In the genomic region with DNA sequence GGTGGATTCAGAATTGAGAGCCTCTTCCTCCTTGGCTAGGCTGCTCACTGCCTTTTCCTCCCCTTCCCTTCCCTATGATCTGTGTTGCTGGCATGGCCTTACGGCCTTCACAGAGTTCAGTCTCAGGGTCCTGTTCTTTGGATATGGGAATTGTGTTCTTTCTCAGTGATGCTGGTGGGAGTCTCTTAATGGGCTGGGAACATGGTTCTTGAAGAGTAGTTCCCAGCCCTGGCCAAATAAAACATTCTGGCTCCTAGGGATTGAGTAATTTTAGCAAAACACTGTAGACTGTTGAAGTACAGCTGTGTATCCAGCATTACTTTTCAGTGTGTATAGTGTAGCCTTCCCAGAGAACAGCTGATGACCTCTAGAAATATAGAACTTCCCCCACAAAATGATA, we compare ENCODE assay signal across 28 cellular contexts. TPM values are rescaled to one million over a fixed set of nuclear protein-coding genes. Genes with fewer than 3 reads are reported as not detected.
A peak's percentile ranks its signal among the peaks of the same experiment; 100 is the strongest.
DNase-seq lines count a peak whose midpoint lies in the region; ATAC-seq, FAIRE-seq and TF ChIP-seq lines count a peak whose summit lies in the region.
"Had no signal": no experiment of that assay in that cellular context is flagged by ENCODE, and none has a peak within 500 bp of the region (broad histone marks: within the 10 kb centered on the region; RNA-seq: fewer than 3 reads in every experiment).

No MANE protein-coding gene starts in this region.

- H3K27me3 ChIP-seq in IMR-90 (ENCODE audit: control insufficient read depth, insufficient read depth, low read length) (no peaks in the 10 kb centered on the region), left ventricle myocardium inferior (ENCODE audit: low read depth) (no peaks in the 10 kb centered on the region), small intestine (ENCODE audit: control insufficient read depth in 2 of 2, insufficient read depth in 2 of 2, low read length in 2 of 2) (no peaks in the 10 kb centered on the region), SK-N-SH (ENCODE audit: insufficient read depth) (no peaks in the 10 kb centered on the region)
- H3K27me3 ChIP-seq: BE2C, brain microvascular endothelial cell, right lobe of liver had no signal

- H3K56ac ChIP-seq in IMR-90 (ENCODE audit: extremely low read depth, insufficient read depth, low read length), result no peak overlapping the region

- peak overlapping the region; percentile 4; the same call in 1 of the 2 replicates for H3K27ac ChIP-seq in IMR-90 (ENCODE audit: insufficient read depth, low read length)
- peak overlapping the region; percentile 76 to 84 for H3K27ac ChIP-seq in coronary artery
- H3K27ac ChIP-seq in left ventricle myocardium inferior (replicated peaks), result peak overlapping the region; percentile 72
- H3K27ac ChIP-seq in small intestine (ENCODE audit: low read depth in 1 of 2, low read length in 1 of 2), result peak overlapping the region; percentile 3 to 11
- no peak overlapping the region for H3K27ac ChIP-seq in SK-N-SH (ENCODE audit: low read depth in 2 of 2, low read length in 1 of 2)
- H3K27ac ChIP-seq: brain microvascular endothelial cell, right lobe of liver, WERI-Rb-1 had no signal

- intact Hi-C loops in IMR-90 (cut with micrococcal nuclease), result no loop called here
- intact Hi-C loops in left ventricle myocardium inferior (cut with micrococcal nuclease), result no loop called here

- POLR2A ChIA-PET in IMR-90 (lab: Charles Lee; ENCODE audit: unreplicated experiment), result no interaction called here
- POLR2A ChIA-PET in SK-N-SH (lab: Yijun Ruan, JAX), result no interaction called here

- H3K9me2 ChIP-seq in SK-N-SH, result no peaks in the 10 kb centered on the region

- peaks cover 2% of the 10 kb centered on the region; the same call in 1 of the 2 replicates for H3K4me1 ChIP-seq in IMR-90 (ENCODE audit: control insufficient read depth, insufficient read depth, low read length)
- H3K4me1 ChIP-seq in left ventricle myocardium inferior, result peaks cover 10% of the 10 kb centered on the region
- no peaks in the 10 kb centered on the region for H3K4me1 ChIP-seq in small intestine (ENCODE audit: control insufficient read depth in 2 of 2, insufficient read depth in 1 of 2, low read depth in 1 of 2, low read length in 1 of 2)
- H3K4me1 ChIP-seq in SK-N-SH (ENCODE audit: control insufficient read depth in 1 of 2, insufficient read depth in 2 of 2, low read depth in 1 of 2, low read length in 1 of 2), result no peaks in the 10 kb centered on the region
- H3K4me1 ChIP-seq: BE2C, right lobe of liver had no signal

- H3K14ac ChIP-seq in IMR-90 (replicated peaks; ENCODE audit: low read depth, low read length), result no peak overlapping the region

- H3K4ac ChIP-seq in IMR-90 (ENCODE audit: low read depth, low read length), result no peak overlapping the region

- no peak for TF ChIP-seq RAD21 in IMR-90 (IDR thresholded peaks at IDR 0.05; ENCODE audit: low read length)
- TF ChIP-seq RAD21 in SK-N-SH (IDR thresholded peaks at IDR 0.05; ENCODE audit: low read length), result no peak

- peaks cover 0 to 4% of the 10 kb centered on the region in 2 donors for H3K9me3 Mint-ChIP-seq in stimulated activated naive B cell treated with anti-CD40 and anti-IgM and Interleukin-4, amounts not matched to agents 10 μg/mL and 1 μg/mL and 100 μg/mL, for 72 hours
- H3K9me3 Mint-ChIP-seq: stimulated activated memory B cell treated with anti-CD40 and anti-IgM and Interleukin-4, amounts not matched to agents 10 μg/mL and 1 μg/mL and 100 μg/mL, for 72 hours had no signal

- H2AFZ ChIP-seq in IMR-90 (replicated peaks; ENCODE audit: low read length, poor library complexity) (no peak overlapping the region), SK-N-SH (ENCODE audit: low read depth) (no peak overlapping the region)

- H3K36me3 ChIP-seq in IMR-90 (ENCODE audit: control insufficient read depth, insufficient read depth, low read length) (no peaks in the 10 kb centered on the region), left ventricle myocardium inferior (no peaks in the 10 kb centered on the region), small intestine (ENCODE audit: control insufficient read depth in 2 of 2, insufficient read depth in 2 of 2, low read length in 2 of 2) (no peaks in the 10 kb centered on the region), SK-N-SH (replicated peaks in 1 of 2; ENCODE audit: control insufficient read depth in 1 of 2, insufficient read depth in 2 of 2, low read length in 1 of 2) (no peaks in the 10 kb centered on the region)
- H3K36me3 ChIP-seq: BE2C, brain microvascular endothelial cell, right lobe of liver had no signal

- no peaks in the 10 kb centered on the region for H3K9me1 ChIP-seq in IMR-90 (ENCODE audit: insufficient read depth, low read length)

- no peaks in the 10 kb centered on the region for H3K79me1 ChIP-seq in IMR-90 (ENCODE audit: low read depth in 1 of 2, low read length in 2 of 2)

- no peaks in the 10 kb centered on the region for H3F3A ChIP-seq in SK-N-SH (replicated peaks; ENCODE audit: insufficient read depth)

- H3K9ac ChIP-seq in IMR-90 (ENCODE audit: low read depth, low read length) (no peak overlapping the region), SK-N-SH (no peak overlapping the region)

- no peak overlapping the region for H2BK120ac ChIP-seq in IMR-90 (ENCODE audit: low read depth, low read length)

- no peak overlapping the region for H2AK5ac ChIP-seq in IMR-90 (ENCODE audit: low read depth, low read length)

- H2AK9ac ChIP-seq in IMR-90 (replicated peaks; ENCODE audit: low read depth, low read length, poor library complexity), result no peak overlapping the region

- TF ChIP-seq POLR2A in IMR-90 (IDR thresholded peaks at IDR 0.05; ENCODE audit: low read depth, low read length), result no peak

- no peak overlapping the region for H4K5ac ChIP-seq in IMR-90 (ENCODE audit: low read depth, low read length)

- H4K91ac ChIP-seq in IMR-90 (ENCODE audit: insufficient read depth, low read depth, low read length), result no peak overlapping the region

- H2BK5ac ChIP-seq in IMR-90 (ENCODE audit: low read depth, low read length, poor library complexity, severe bottlenecking), result no peak overlapping the region

- no peak overlapping the region for H2BK20ac ChIP-seq in IMR-90 (ENCODE audit: low read depth, low read length)

- no peaks in the 10 kb centered on the region for H3K79me2 ChIP-seq in SK-N-SH (ENCODE audit: insufficient read depth)

- H4K20me1 ChIP-seq in IMR-90 (ENCODE audit: insufficient read depth, low read length), result no peaks in the 10 kb centered on the region
- no peaks in the 10 kb centered on the region for H4K20me1 ChIP-seq in SK-N-SH (ENCODE audit: insufficient read depth)

- H3K27me3 Mint-ChIP-seq in stimulated activated naive B cell treated with anti-CD40 and anti-IgM and Interleukin-4, amounts not matched to agents 10 μg/mL and 1 μg/mL and 100 μg/mL, for 72 hours, result no peaks in the 10 kb centered on the region
- H3K27me3 Mint-ChIP-seq: stimulated activated memory B cell treated with anti-CD40 and anti-IgM and Interleukin-4, amounts not matched to agents 10 μg/mL and 1 μg/mL and 100 μg/mL, for 72 hours had no signal

- no peak overlapping the region; the same call in 1 of the 2 replicates for H3K18ac ChIP-seq in IMR-90 (ENCODE audit: low read depth, low read length)

- H3K4me3 ChIP-seq in IMR-90 (ENCODE audit: insufficient read depth, low read depth, low read length) (no peak overlapping the region), coronary artery (no peak overlapping the region), left ventricle myocardium inferior (no peak overlapping the region), small intestine (ENCODE audit: low read depth in 1 of 2, low read length in 2 of 2) (no peak overlapping the region), SK-N-SH (ENCODE audit: low read depth in 2 of 2, low read length in 1 of 2) (no peak overlapping the region)
- H3K4me3 ChIP-seq: right lobe of liver had no signal

- H2BK15ac ChIP-seq in IMR-90 (ENCODE audit: low read depth, low read length), result no peak overlapping the region

- no peak overlapping the region for H3K23ac ChIP-seq in IMR-90 (ENCODE audit: low read depth, low read length)

- DNase-seq in IMR-90, result peak; percentile 38
- DNase-seq in coronary artery (ENCODE audit: low spot score), result no peak
- DNase-seq in left ventricle myocardium inferior, result peak; percentile 21
- DNase-seq in small intestine, result no peak
- DNase-seq in HCEC 1CT, result no peak
- DNase-seq in SK-N-SH, result no peak
- no peak for DNase-seq in stimulated activated naive B cell treated with anti-CD40 and anti-IgM and Interleukin-4, amounts not matched to agents 10 μg/mL and 1 μg/mL and 100 μg/mL, for 72 hours
- DNase-seq: activated CD8-positive, alpha-beta memory T cell treated with anti-CD3 and anti-CD28 coated beads, Interleukin-2, amount 50 U/mL, for 4 hours; activated effector memory CD4-positive, alpha-beta T cell treated with anti-CD3 and anti-CD28 coated beads, Interleukin-2, amount 50 U/mL, for 16 hours; BE2C; brain microvascular endothelial cell; COR-L47; dermis blood vessel endothelial cell; DND-41; KG1; mammary epithelial cell; NCI-H146; NCI-H526 treated with DMSO at 0.1 percent for 48 hours; nucleus accumbens; right lobe of liver; RPMI8226; stimulated activated CD4-positive, alpha-beta T cell treated with anti-CD3 and anti-CD28 coated beads, Interleukin-1b, Interleukin-23, amount 100 ng/mL, for 48 hours; trophoblast cell; WERI-Rb-1 had no signal

- H3K4me2 ChIP-seq in IMR-90 (ENCODE audit: low read depth, low read length) (no peak overlapping the region), SK-N-SH (no peak overlapping the region)

- dilution Hi-C loops in IMR-90 (cut with HindIII; ENCODE audit: low sequenced_read_pairs, unreplicated experiment), result no loop called here

- CTCF ChIA-PET in IMR-90 (lab: Yijun Ruan, JAX) (no interaction called here), SK-N-SH (lab: Yijun Ruan, JAX) (interaction anchor here (0.8 to 1.0 kb wide), 2 partner anchors 15 to 53 kb away, joined by 3 read pairs; no protein-coding TSS in a partner anchor)

- H3K4me3 Mint-ChIP-seq in stimulated activated naive B cell treated with anti-CD40 and anti-IgM and Interleukin-4, amounts not matched to agents 10 μg/mL and 1 μg/mL and 100 μg/mL, for 72 hours, result no peak overlapping the region
- H3K4me3 Mint-ChIP-seq: stimulated activated memory B cell treated with anti-CD40 and anti-IgM and Interleukin-4, amounts not matched to agents 10 μg/mL and 1 μg/mL and 100 μg/mL, for 72 hours had no signal

- no peak for FAIRE-seq in small intestine (lab: Jason Lieb, UNC)
- FAIRE-seq: GM12891, keratinocyte had no signal

- no peak for TF ChIP-seq EP300 in SK-N-SH (IDR thresholded peaks at IDR 0.05; ENCODE audit: borderline replicate concordance in 1 of 2, low read depth in 1 of 2, low read length in 1 of 2)

- WGBS in IMR-90 (ENCODE audit: extremely low coverage in 2 of 2, insufficient read length in 1 of 2), 2 experiments, result no CpG with 5 or more reads among the region's 1 CpG
- WGBS in small intestine, 3 donors, result 57 to 100% (median 88%) methylated on average over 1 of the region's 1 CpG
- WGBS in SK-N-SH (ENCODE audit: low lambda C conversion rate), result 100% methylated on average over 1 of the region's 1 CpG

- ATAC-seq in IMR-90 (ENCODE audit: low read depth) (peak; percentile 56), GM18498 (IDR thresholded peaks at IDR 0.05; ENCODE audit: unreplicated experiment) (no peak)
- no peak for ATAC-seq in stimulated activated naive B cell treated with anti-CD40 and anti-IgM and Interleukin-4, amounts not matched to agents 10 μg/mL and 1 μg/mL and 100 μg/mL, for 72 hours (replicated peaks)
- ATAC-seq: right lobe of liver; stimulated activated memory B cell treated with anti-CD40 and anti-IgM and Interleukin-4, amounts not matched to agents 10 μg/mL and 1 μg/mL and 100 μg/mL, for 72 hours had no signal

- no peak overlapping the region for H3K27ac Mint-ChIP-seq in stimulated activated naive B cell treated with anti-CD40 and anti-IgM and Interleukin-4, amounts not matched to agents 10 μg/mL and 1 μg/mL and 100 μg/mL, for 72 hours
- H3K27ac Mint-ChIP-seq: stimulated activated memory B cell treated with anti-CD40 and anti-IgM and Interleukin-4, amounts not matched to agents 10 μg/mL and 1 μg/mL and 100 μg/mL, for 72 hours had no signal

- TF ChIP-seq CTCF in IMR-90 (conservative IDR thresholded peaks at IDR 0.05; ENCODE audit: low read depth, low read length), result no peak
- no peak for TF ChIP-seq CTCF in coronary artery (IDR thresholded peaks at IDR 0.05)
- no peak for TF ChIP-seq CTCF in left ventricle myocardium inferior (IDR thresholded peaks at IDR 0.05; ENCODE audit: borderline replicate concordance)
- no peak for TF ChIP-seq CTCF in SK-N-SH (IDR thresholded peaks at IDR 0.05)

- no TSS peak for BruUV-seq in IMR-90 (replicated peaks; lab: Mats Ljungman, UMichigan)

- no peak overlapping the region for H4K8ac ChIP-seq in IMR-90 (ENCODE audit: low read depth in 2 of 2, low read length in 2 of 2)

- H3K36me3 Mint-ChIP-seq in stimulated activated naive B cell treated with anti-CD40 and anti-IgM and Interleukin-4, amounts not matched to agents 10 μg/mL and 1 μg/mL and 100 μg/mL, for 72 hours, result peaks cover 11 to 31% of the 10 kb centered on the region in 2 donors

- in situ Hi-C loops in IMR-90 (cut with MboI; ENCODE audit: low sequenced_read_pairs), result no loop called here

- no peaks in the 10 kb centered on the region for H3K9me3 ChIP-seq in IMR-90 (ENCODE audit: control insufficient read depth, insufficient read depth, low read length)
- H3K9me3 ChIP-seq in left ventricle myocardium inferior (replicated peaks), result peaks cover 1% of the 10 kb centered on the region
- H3K9me3 ChIP-seq in small intestine (ENCODE audit: control insufficient read depth, low read depth), result no peaks in the 10 kb centered on the region
- H3K9me3 ChIP-seq in SK-N-SH, result no peaks in the 10 kb centered on the region
- H3K9me3 ChIP-seq: BE2C, right lobe of liver had no signal

- no peaks in the 10 kb centered on the region for H3K4me1 Mint-ChIP-seq in stimulated activated naive B cell treated with anti-CD40 and anti-IgM and Interleukin-4, amounts not matched to agents 10 μg/mL and 1 μg/mL and 100 μg/mL, for 72 hours
- H3K4me1 Mint-ChIP-seq: stimulated activated memory B cell treated with anti-CD40 and anti-IgM and Interleukin-4, amounts not matched to agents 10 μg/mL and 1 μg/mL and 100 μg/mL, for 72 hours had no signal

RNA-seq across cellular contexts. Expression of a gene that starts 22.6 kb away (rescaled TPM):
- total RNA-seq in IMR-90 (2012; rRNA removed), result 19.9 and 21.1 TPM in 2 replicates
- polyA plus RNA-seq in IMR-90 (2012; rRNA removed), result 11.5 and 14.7 TPM in 2 replicates
- polyA plus RNA-seq in IMR-90 (2012; cell fraction: cytosol; rRNA removed), result 2.5 and 4.3 TPM in 2 replicates
- 1.4 and 10.5 TPM in 2 replicates for polyA plus RNA-seq in IMR-90 (2012; cell fraction: nucleus; rRNA removed; ENCODE audit: low replicate concordance)
- 84.9 TPM for total RNA-seq in left ventricle myocardium inferior
- polyA plus RNA-seq in small intestine, result 10 to 100 TPM; 10.5 to 18.1 (median 17.6) TPM
- polyA plus RNA-seq in SK-N-SH (2012; rRNA removed), result 26.8 and 35.9 TPM in 2 replicates
- polyA plus RNA-seq in SK-N-SH (2012; cell fraction: cytosol; rRNA removed), result 32.0 and 36.4 TPM in 2 replicates
- polyA plus RNA-seq in SK-N-SH (2012; cell fraction: nucleus; rRNA removed), result 10.0 and 30.0 TPM in 2 replicates

Comparison
In these comparisons a context has a peak if more than half of its experiments do, and no peak if none do; other contexts are left out.
1. DNase-seq: peak in IMR-90 (single experiment) and left ventricle myocardium inferior (single experiment); none in coronary artery (single experiment), small intestine (single experiment), HCEC 1CT (single experiment), SK-N-SH (single experiment) and stimulated activated naive B cell treated with anti-CD40 and anti-IgM and Interleukin-4, amounts not matched to agents 10 μg/mL and 1 μg/mL and 100 μg/mL, for 72 hours (single experiment).
2. H3K27ac ChIP-seq: peak in IMR-90 (single experiment), coronary artery (2 of 2), left ventricle myocardium inferior (single experiment) and small intestine (2 of 2); none in SK-N-SH (0 of 2).